ENCODE assay signal across 2 cellular contexts in genomic region chr5:178196986-178197385, GRCh38.
TF ChIP-seq lines count a peak whose summit lies in the region.

No MANE protein-coding gene starts in this region.

TF ChIP-seq in A549, 52 proteins besides CTCF, POLR2A, EP300 and RAD21 (continued from another document):
- TF ChIP-seq USF2 (IDR thresholded peaks at IDR 0.05) (no peak), KDM1A (IDR thresholded peaks at IDR 0.05; ENCODE audit: low read depth) (no peak), NPAS2 (CRISPR knock-in tag; IDR thresholded peaks at IDR 0.05; ENCODE audit: borderline replicate concordance) (no peak), NR3C1 (IDR thresholded peaks at IDR 0.05) (no peak), HDAC2 (IDR thresholded peaks at IDR 0.05) (no peak), FOSL2 (IDR thresholded peaks at IDR 0.05) (no peak), FOSL2 (CRISPR knock-in tag; IDR thresholded peaks at IDR 0.05) (no peak), PBX3 (IDR thresholded peaks at IDR 0.05) (no peak)
TF ChIP-seq in A549: peak in this region for 0.

TF ChIP-seq in GM23338, 12 proteins besides CTCF, POLR2A, EP300 and RAD21 (continued from another document):
- TF ChIP-seq ZNF114 (CRISPR knock-in tag; IDR thresholded peaks at IDR 0.05): no peak
- TF ChIP-seq ZNF331 (CRISPR knock-in tag; IDR thresholded peaks at IDR 0.05; ENCODE audit: low read depth): no peak
- no peak for TF ChIP-seq EZH2phosphoT487 (IDR thresholded peaks at IDR 0.05; ENCODE audit: unreplicated experiment)
- no peak for TF ChIP-seq ZNF462 (CRISPR knock-in tag; IDR thresholded peaks at IDR 0.05)
- no peak for TF ChIP-seq REST (IDR thresholded peaks at IDR 0.05; ENCODE audit: unreplicated experiment)
- no peak for TF ChIP-seq EZH2 (IDR thresholded peaks at IDR 0.05; ENCODE audit: low read depth, unreplicated experiment)
- no peak for TF ChIP-seq STAT1 (IDR thresholded peaks at IDR 0.05; ENCODE audit: unreplicated experiment)
- TF ChIP-seq CREB1 (CRISPR knock-in tag; IDR thresholded peaks at IDR 0.05; ENCODE audit: low read depth): no peak
- TF ChIP-seq POLR2AphosphoS5 (IDR thresholded peaks at IDR 0.05; ENCODE audit: low read depth): no peak
